In the genomic region with DNA sequence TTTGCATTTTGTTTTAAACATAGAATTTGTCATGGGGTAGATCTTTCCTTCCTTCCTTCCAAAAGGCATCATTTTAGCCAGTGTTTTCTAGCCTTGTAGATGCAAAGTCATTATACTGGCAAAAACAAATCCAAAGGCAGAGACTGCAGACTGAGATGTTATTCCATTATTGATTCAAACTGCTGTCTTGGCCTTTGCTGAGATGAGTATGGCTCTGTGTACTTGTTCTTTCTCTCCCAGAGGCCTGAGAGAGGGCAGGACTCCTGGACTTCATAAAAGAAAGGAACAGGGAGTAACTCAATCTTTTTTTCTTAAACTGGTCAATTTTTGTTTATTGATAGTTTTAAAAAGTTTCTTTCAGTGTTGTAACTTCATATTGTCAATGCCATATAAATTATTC, we compare ENCODE assay signal across 1 cellular context.
TF ChIP-seq lines count a peak whose summit lies in the region.

No MANE protein-coding gene starts in this region.

TF ChIP-seq in IMR-90, 13 proteins besides CTCF, POLR2A, EP300 and RAD21 (continued from another document):
- TF ChIP-seq ELK1 (IDR thresholded peaks at IDR 0.05; ENCODE audit: borderline replicate concordance, low read depth, low read length) (no peak), FOS (IDR thresholded peaks at IDR 0.05; ENCODE audit: low read depth, low read length) (no peak), RCOR1 (IDR thresholded peaks at IDR 0.05; ENCODE audit: insufficient replicate concordance, low read length) (no peak), SMC3 (IDR thresholded peaks at IDR 0.05; ENCODE audit: low read depth, low read length) (no peak), RFX5 (IDR thresholded peaks at IDR 0.05; ENCODE audit: low read depth, low read length) (no peak), CHD1 (IDR thresholded peaks at IDR 0.05; ENCODE audit: low read depth, low read length) (no peak), NFE2L2 (IDR thresholded peaks at IDR 0.05; ENCODE audit: low read depth, low read length) (no peak)
- TF ChIP-seq, protein P1, sequence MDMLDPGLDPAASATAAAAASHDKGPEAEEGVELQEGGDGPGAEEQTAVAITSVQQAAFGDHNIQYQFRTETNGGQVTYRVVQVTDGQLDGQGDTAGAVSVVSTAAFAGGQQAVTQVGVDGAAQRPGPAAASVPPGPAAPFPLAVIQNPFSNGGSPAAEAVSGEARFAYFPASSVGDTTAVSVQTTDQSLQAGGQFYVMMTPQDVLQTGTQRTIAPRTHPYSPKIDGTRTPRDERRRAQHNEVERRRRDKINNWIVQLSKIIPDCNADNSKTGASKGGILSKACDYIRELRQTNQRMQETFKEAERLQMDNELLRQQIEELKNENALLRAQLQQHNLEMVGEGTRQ (IDR thresholded peaks at IDR 0.05; ENCODE audit: low read depth, low read length) = no peak
